ENCODE assay signal across 8 cellular contexts in the genomic region with DNA sequence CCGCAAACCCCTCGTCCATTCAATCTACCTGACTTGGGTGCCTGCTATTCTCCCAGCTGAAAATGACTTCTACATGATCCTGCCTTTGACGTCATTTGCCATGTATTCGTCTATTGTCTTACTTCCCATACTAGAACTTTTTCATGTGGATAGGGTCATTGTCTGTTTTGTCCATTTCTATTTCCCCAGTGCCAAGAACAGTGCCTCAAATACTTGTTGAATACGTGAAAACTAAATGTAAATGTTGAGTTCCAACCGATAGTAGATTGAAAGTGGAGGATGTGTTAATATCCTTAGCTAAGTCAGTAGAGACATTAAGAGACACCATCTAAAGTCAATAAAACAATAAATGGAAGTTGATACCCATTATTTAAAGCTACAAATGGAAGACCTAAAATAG. TPM values are rescaled to one million over a fixed set of nuclear protein-coding genes. Genes with fewer than 3 reads are reported as not detected.
DNase-seq lines count a peak whose midpoint lies in the region; ATAC-seq and TF ChIP-seq lines count a peak whose summit lies in the region.

No MANE protein-coding gene starts in this region.

- H3K36me3 Mint-ChIP-seq in activated T-cell treated with anti-CD3 and anti-CD28 coated beads, Interleukin-2, amount 50 U/mL, for 4 hours (ENCODE audit: insufficient read depth) = peaks cover 14% of the 10 kb centered on the region
- H3K36me3 Mint-ChIP-seq in activated T-helper 2 cell treated with anti-CD3 and anti-CD28 coated beads, Interferon-gamma antibody, Interleukin-2, Interleukin-4, amounts not matched to agents 10 μg/mL and 5 μg/mL and 100 μg/mL, durations not matched to agents 14 hours and 24 hours and 36 hours (ENCODE audit: low read depth) = peaks cover 16% of the 10 kb centered on the region
- peaks cover 13% of the 10 kb centered on the region for H3K36me3 Mint-ChIP-seq in type B pancreatic cell

- H3K27me3 Mint-ChIP-seq in activated T-cell treated with anti-CD3 and anti-CD28 coated beads, Interleukin-2, amount 50 U/mL, for 4 hours (ENCODE audit: low read depth) = no peaks in the 10 kb centered on the region
- no peaks in the 10 kb centered on the region for H3K27me3 Mint-ChIP-seq in activated T-helper 2 cell treated with anti-CD3 and anti-CD28 coated beads, Interferon-gamma antibody, Interleukin-2, Interleukin-4, amounts not matched to agents 10 μg/mL and 5 μg/mL and 100 μg/mL, durations not matched to agents 14 hours and 24 hours and 36 hours (ENCODE audit: low read depth)
- peaks cover 5% of the 10 kb centered on the region for H3K27me3 Mint-ChIP-seq in type B pancreatic cell

- peak overlapping the region; percentile 91 for H3K4me3 Mint-ChIP-seq in activated T-cell treated with anti-CD3 and anti-CD28 coated beads, Interleukin-2, amount 50 U/mL, for 4 hours
- peak overlapping the region; percentile 91 for H3K4me3 Mint-ChIP-seq in activated T-helper 2 cell treated with anti-CD3 and anti-CD28 coated beads, Interferon-gamma antibody, Interleukin-2, Interleukin-4, amounts not matched to agents 10 μg/mL and 5 μg/mL and 100 μg/mL, durations not matched to agents 14 hours and 24 hours and 36 hours (ENCODE audit: low read depth)
- peak overlapping the region; percentile 91 for H3K4me3 Mint-ChIP-seq in type B pancreatic cell

- intact Hi-C loops in activated T-helper 2 cell treated with anti-CD3 and anti-CD28 coated beads, Interferon-gamma antibody, Interleukin-2, Interleukin-4, amounts not matched to agents 10 μg/mL and 5 μg/mL and 100 μg/mL, durations not matched to agents 14 hours and 24 hours and 36 hours (cut with micrococcal nuclease) = no loop called here

- TF ChIP-seq CTCF in type B pancreatic cell (conservative IDR thresholded peaks at IDR 0.05) (no peak), GM13976 (IDR thresholded peaks at IDR 0.05; ENCODE audit: borderline replicate concordance, control extremely low read depth, extremely low read depth, insufficient read depth, missing control alignments) (no peak)

- H3K4me1 Mint-ChIP-seq in activated T-cell treated with anti-CD3 and anti-CD28 coated beads, Interleukin-2, amount 50 U/mL, for 4 hours (ENCODE audit: low read depth) = peaks cover 43% of the 10 kb centered on the region
- H3K4me1 Mint-ChIP-seq in activated T-helper 2 cell treated with anti-CD3 and anti-CD28 coated beads, Interferon-gamma antibody, Interleukin-2, Interleukin-4, amounts not matched to agents 10 μg/mL and 5 μg/mL and 100 μg/mL, durations not matched to agents 14 hours and 24 hours and 36 hours (ENCODE audit: low read depth) = peaks cover 31% of the 10 kb centered on the region
- peaks cover 14% of the 10 kb centered on the region for H3K4me1 Mint-ChIP-seq in type B pancreatic cell (ENCODE audit: unreplicated experiment)

- ATAC-seq in activated T-cell treated with anti-CD3 and anti-CD28 coated beads, Interleukin-2, amount 50 U/mL, for 4 hours = no peak

- peak overlapping the region; percentile 85 for H3K27ac Mint-ChIP-seq in activated T-helper 2 cell treated with anti-CD3 and anti-CD28 coated beads, Interferon-gamma antibody, Interleukin-2, Interleukin-4, amounts not matched to agents 10 μg/mL and 5 μg/mL and 100 μg/mL, durations not matched to agents 14 hours and 24 hours and 36 hours
- peak overlapping the region; percentile 57 for H3K27ac Mint-ChIP-seq in type B pancreatic cell

- no peak for DNase-seq in activated T-cell treated with anti-CD3 and anti-CD28 coated beads, Interleukin-2, amount 50 U/mL, for 4 hours
- DNase-seq in activated T-cell treated with anti-CD3 and anti-CD28 coated beads, Interleukin-2, amount 50 U/mL, for 48 hours = no peak
- no peak for DNase-seq in activated T-helper 2 cell treated with anti-CD3 and anti-CD28 coated beads, Interferon-gamma antibody, Interleukin-2, Interleukin-4, amounts not matched to agents 10 μg/mL and 5 μg/mL and 100 μg/mL, durations not matched to agents 14 hours and 24 hours and 36 hours (ENCODE audit: low spot score)
- DNase-seq in left kidney (ENCODE audit: low read depth, low spot score) (peak; percentile 24), type B pancreatic cell (ENCODE audit: extremely low spot score, unreplicated experiment) (no peak), A172 (ENCODE audit: low spot score) (no peak), NCI-H1105 treated with DMSO at 0.1 percent for 48 hours (lab: John Stamatoyannopoulos, UW) (no peak), GM13976 (ENCODE audit: low spot score) (no peak)

- in situ Hi-C loops in GM13976 (cut with MboI; ENCODE audit: low sequenced_read_pairs, unreplicated experiment) = no loop called here

- no peaks in the 10 kb centered on the region for H3K9me3 Mint-ChIP-seq in activated T-cell treated with anti-CD3 and anti-CD28 coated beads, Interleukin-2, amount 50 U/mL, for 4 hours
- H3K9me3 Mint-ChIP-seq in activated T-helper 2 cell treated with anti-CD3 and anti-CD28 coated beads, Interferon-gamma antibody, Interleukin-2, Interleukin-4, amounts not matched to agents 10 μg/mL and 5 μg/mL and 100 μg/mL, durations not matched to agents 14 hours and 24 hours and 36 hours = no peaks in the 10 kb centered on the region
- no peaks in the 10 kb centered on the region for H3K9me3 Mint-ChIP-seq in type B pancreatic cell

RNA-seq across cellular contexts. Expression of a gene that starts 0.9 kb away (rescaled TPM):
- 1 to 10 TPM; 7.7 to 8.6 (median 8.1) TPM for total RNA-seq in activated T-cell treated with anti-CD3 and anti-CD28 coated beads, Interleukin-2, amount 50 U/mL, for 4 hours
- total RNA-seq in activated T-helper 2 cell treated with anti-CD3 and anti-CD28 coated beads, Interferon-gamma antibody, Interleukin-2, Interleukin-4, amounts not matched to agents 10 μg/mL and 5 μg/mL and 100 μg/mL, durations not matched to agents 14 hours and 24 hours and 36 hours = 10.0 and 11.0 TPM in 2 replicates
- 13.9 and 14.5 TPM in 2 replicates for total RNA-seq in type B pancreatic cell (ENCODE audit: low replicate concordance)
- total RNA-seq in A172 (2014; rRNA removed; shearing (Covaris generic)) = 10.3 and 10.8 TPM in 2 replicates

RNA-seq across cellular contexts. Expression of a gene that starts 13.3 kb away (rescaled TPM):
- not detected for total RNA-seq in activated T-cell treated with anti-CD3 and anti-CD28 coated beads, Interleukin-2, amount 50 U/mL, for 4 hours
- not detected in 2 replicates for total RNA-seq in activated T-helper 2 cell treated with anti-CD3 and anti-CD28 coated beads, Interferon-gamma antibody, Interleukin-2, Interleukin-4, amounts not matched to agents 10 μg/mL and 5 μg/mL and 100 μg/mL, durations not matched to agents 14 hours and 24 hours and 36 hours
- total RNA-seq in type B pancreatic cell (ENCODE audit: low replicate concordance) = not detected in 2 replicates
- not detected in 2 replicates for total RNA-seq in A172 (2014; rRNA removed; shearing (Covaris generic))

RNA-seq across cellular contexts. Expression of a gene that starts 25.6 kb away (rescaled TPM):
- not detected for total RNA-seq in activated T-cell treated with anti-CD3 and anti-CD28 coated beads, Interleukin-2, amount 50 U/mL, for 4 hours
- total RNA-seq in activated T-helper 2 cell treated with anti-CD3 and anti-CD28 coated beads, Interferon-gamma antibody, Interleukin-2, Interleukin-4, amounts not matched to agents 10 μg/mL and 5 μg/mL and 100 μg/mL, durations not matched to agents 14 hours and 24 hours and 36 hours = not detected in 2 replicates
- total RNA-seq in type B pancreatic cell (ENCODE audit: low replicate concordance) = not detected in 2 replicates
- total RNA-seq in A172 (2014; rRNA removed; shearing (Covaris generic)) = not detected in 2 replicates

RNA-seq across cellular contexts. Expression of a gene that starts 30.2 kb away (rescaled TPM):
- not detected for total RNA-seq in activated T-cell treated with anti-CD3 and anti-CD28 coated beads, Interleukin-2, amount 50 U/mL, for 4 hours
- not detected in 2 replicates for total RNA-seq in activated T-helper 2 cell treated with anti-CD3 and anti-CD28 coated beads, Interferon-gamma antibody, Interleukin-2, Interleukin-4, amounts not matched to agents 10 μg/mL and 5 μg/mL and 100 μg/mL, durations not matched to agents 14 hours and 24 hours and 36 hours
- total RNA-seq in type B pancreatic cell (ENCODE audit: low replicate concordance) = not detected in 2 replicates
- not detected in 2 replicates for total RNA-seq in A172 (2014; rRNA removed; shearing (Covaris generic))

RNA-seq across cellular contexts. Expression of a gene that starts 36.7 kb away (rescaled TPM):
- not detected for total RNA-seq in activated T-cell treated with anti-CD3 and anti-CD28 coated beads, Interleukin-2, amount 50 U/mL, for 4 hours
- total RNA-seq in activated T-helper 2 cell treated with anti-CD3 and anti-CD28 coated beads, Interferon-gamma antibody, Interleukin-2, Interleukin-4, amounts not matched to agents 10 μg/mL and 5 μg/mL and 100 μg/mL, durations not matched to agents 14 hours and 24 hours and 36 hours = not detected in 2 replicates
- total RNA-seq in type B pancreatic cell (ENCODE audit: low replicate concordance) = 0.48 and 0.51 TPM in 2 replicates
- total RNA-seq in A172 (2014; rRNA removed; shearing (Covaris generic)) = not detected in 2 replicates
